In genomic region chr3:147361671-147362420, GRCh38 we compare ENCODE assay signal across 9 cellular contexts. TPM values are rescaled to one million over a fixed set of nuclear protein-coding genes. Genes with fewer than 3 reads are reported as not detected.
DNase-seq lines count a peak whose midpoint lies in the region; ATAC-seq and TF ChIP-seq lines count a peak whose summit lies in the region.
"Had no signal": no experiment of that assay in that cellular context is flagged by ENCODE, and none has a peak within 500 bp of the region (broad histone marks: within the 10 kb centered on the region; RNA-seq: fewer than 3 reads in every experiment).

No MANE protein-coding gene starts in this region.

- H3K27ac Mint-ChIP-seq in activated T-cell treated with anti-CD3 and anti-CD28 coated beads, Interleukin-2, amount 50 U/mL, for 72 hours = no peak overlapping the region
- H3K27ac Mint-ChIP-seq: stimulated activated effector memory CD8-positive, alpha-beta T cell treated with anti-CD3 and anti-CD28 coated beads, Interleukin-12 subunit alpha, Interleukin-12 subunit beta, amount 100 ng/mL, for 72 hours had no signal

- no peak for TF ChIP-seq POLR2A in NB4 (IDR thresholded peaks at IDR 0.05; ENCODE audit: extremely low read depth, insufficient read length)
- TF ChIP-seq POLR2A in right lobe of liver (IDR thresholded peaks at IDR 0.05) = no peak

- peaks cover 45% of the 10 kb centered on the region for H3K27me3 ChIP-seq in HAP-1 (ENCODE audit: low read depth)
- H3K27me3 ChIP-seq in right lobe of liver = peaks cover 0 to 37% of the 10 kb centered on the region in 2 donors

- no peak for ATAC-seq in activated T-cell treated with anti-CD3 and anti-CD28 coated beads, Interleukin-2, amount 50 U/mL, for 72 hours (replicated peaks in 1 of 2)
- ATAC-seq in right lobe of liver (peak in 3 of 4 donors; percentile 63 to 77 (median 71)), HG03457 (IDR thresholded peaks at IDR 0.05; ENCODE audit: unreplicated experiment) (no peak)
- ATAC-seq: stimulated activated effector memory CD8-positive, alpha-beta T cell treated with anti-CD3 and anti-CD28 coated beads, Interleukin-12 subunit alpha, Interleukin-12 subunit beta, amount 100 ng/mL, for 72 hours had no signal

- H3K36me3 ChIP-seq in HAP-1 (replicated peaks) (no peaks in the 10 kb centered on the region), right lobe of liver (no peaks in the 10 kb centered on the region)

- H3K4me3 Mint-ChIP-seq in activated T-cell treated with anti-CD3 and anti-CD28 coated beads, Interleukin-2, amount 50 U/mL, for 72 hours = no peak overlapping the region
- H3K4me3 Mint-ChIP-seq: stimulated activated effector memory CD8-positive, alpha-beta T cell treated with anti-CD3 and anti-CD28 coated beads, Interleukin-12 subunit alpha, Interleukin-12 subunit beta, amount 100 ng/mL, for 72 hours had no signal

- H3K36me3 Mint-ChIP-seq in activated T-cell treated with anti-CD3 and anti-CD28 coated beads, Interleukin-2, amount 50 U/mL, for 72 hours (ENCODE audit: insufficient read depth in 2 of 2) = peaks cover 0 to 6% of the 10 kb centered on the region in 2 donors
- H3K36me3 Mint-ChIP-seq: stimulated activated effector memory CD8-positive, alpha-beta T cell treated with anti-CD3 and anti-CD28 coated beads, Interleukin-12 subunit alpha, Interleukin-12 subunit beta, amount 100 ng/mL, for 72 hours had no signal

- TF ChIP-seq CTCF in NB4 (IDR thresholded peaks at IDR 0.05; ENCODE audit: low read depth, low read length) = peak; percentile 64
- TF ChIP-seq CTCF in right lobe of liver (IDR thresholded peaks at IDR 0.05) = peak; percentile 27 to 57 (median 46)

- no peak overlapping the region for H3K27ac ChIP-seq in right lobe of liver

- H3K4me1 Mint-ChIP-seq in activated T-cell treated with anti-CD3 and anti-CD28 coated beads, Interleukin-2, amount 50 U/mL, for 72 hours (ENCODE audit: low read depth) = no peaks in the 10 kb centered on the region
- H3K4me1 Mint-ChIP-seq: stimulated activated effector memory CD8-positive, alpha-beta T cell treated with anti-CD3 and anti-CD28 coated beads, Interleukin-12 subunit alpha, Interleukin-12 subunit beta, amount 100 ng/mL, for 72 hours had no signal

- H3K4me1 ChIP-seq in HAP-1 (no peaks in the 10 kb centered on the region), right lobe of liver (no peaks in the 10 kb centered on the region)

- H3K4me3 ChIP-seq in HAP-1 = no peak overlapping the region
- H3K4me3 ChIP-seq in NB4 (ENCODE audit: low read depth, low read length) = no peak overlapping the region
- H3K4me3 ChIP-seq in right lobe of liver = no peak overlapping the region

- peaks cover 50% of the 10 kb centered on the region for H3K27me3 Mint-ChIP-seq in activated T-cell treated with anti-CD3 and anti-CD28 coated beads, Interleukin-2, amount 50 U/mL, for 72 hours (ENCODE audit: low read depth)

- WGBS in right lobe of liver (ENCODE audit: insufficient coverage, low coverage, low lambda C conversion rate, missing lambda C conversion rate) = 12% methylated on average over 9 of the region's 9 CpGs

- intact Hi-C loops in right lobe of liver (cut with DNase I) = no loop called here

- DNase-seq in activated T-cell treated with anti-CD3 and anti-CD28 coated beads, Interleukin-2, amount 50 U/mL, for 48 hours = peak; percentile 65 to 66
- no peak for DNase-seq in activated T-cell treated with anti-CD3 and anti-CD28 coated beads, Interleukin-2, amount 50 U/mL, for 1 hour
- peak; percentile 37 to 88 for DNase-seq in HAP-1 (ENCODE audit: low spot score in 2 of 2)
- peak; percentile 58 for DNase-seq in NB4 (ENCODE audit: low read depth)
- DNase-seq in activated T-cell treated with anti-CD3 and anti-CD28 coated beads, Interleukin-2, amount 50 U/mL, for 72 hours = peak; percentile 47 to 59
- peak in 2 of 3 donors; percentile 42 to 52 for DNase-seq in right lobe of liver
- no peak for DNase-seq in NCI-H2029 treated with DMSO at 0.1 percent for 48 hours (lab: John Stamatoyannopoulos, UW)

- in situ Hi-C loops in HAP-1 (cut with MboI; ENCODE audit: low sequenced_read_pairs) = no loop called here

- H3K9me3 ChIP-seq in HAP-1 = no peaks in the 10 kb centered on the region
- no peaks in the 10 kb centered on the region for H3K9me3 ChIP-seq in right lobe of liver

- H3K9me3 Mint-ChIP-seq in activated T-cell treated with anti-CD3 and anti-CD28 coated beads, Interleukin-2, amount 50 U/mL, for 72 hours = peaks cover 0 to 2% of the 10 kb centered on the region in 2 donors

RNA-seq across cellular contexts. Expression of gene ZIC4, which starts 44.5 kb away (rescaled TPM):
- not detected for total RNA-seq in activated T-cell treated with anti-CD3 and anti-CD28 coated beads, Interleukin-2, amount 50 U/mL, for 72 hours
- under 1 TPM in 3 of 6 experiments, not detected in 3; 0.04 to 0.28 (median 0.12) TPM for total RNA-seq in right lobe of liver

RNA-seq across cellular contexts. Expression of gene ZIC1, which starts 47.3 kb away (rescaled TPM):
- total RNA-seq in activated T-cell treated with anti-CD3 and anti-CD28 coated beads, Interleukin-2, amount 50 U/mL, for 72 hours = not detected
- 10 to 100 TPM in 3 of 6 experiments, 1 to 10 TPM in 3; 1.1 to 14.6 (median 9.6) TPM for total RNA-seq in right lobe of liver

Comparison
In these comparisons a context has a peak if more than half of its experiments do, and no peak if none do; other contexts are left out.
1. DNase-seq: peak in activated T-cell treated with anti-CD3 and anti-CD28 coated beads, Interleukin-2, amount 50 U/mL, for 48 hours (2 of 2), HAP-1 (2 of 2), NB4 (single experiment), activated T-cell treated with anti-CD3 and anti-CD28 coated beads, Interleukin-2, amount 50 U/mL, for 72 hours (2 of 2) and right lobe of liver (2 of 3); none in activated T-cell treated with anti-CD3 and anti-CD28 coated beads, Interleukin-2, amount 50 U/mL, for 1 hour (single experiment) and NCI-H2029 treated with DMSO at 0.1 percent for 48 hours (single experiment).
2. ATAC-seq: peak in right lobe of liver (3 of 4); none in activated T-cell treated with anti-CD3 and anti-CD28 coated beads, Interleukin-2, amount 50 U/mL, for 72 hours (0 of 2) and HG03457 (single experiment).